ENCODE assay signal across 1 cellular context in the genomic region with DNA sequence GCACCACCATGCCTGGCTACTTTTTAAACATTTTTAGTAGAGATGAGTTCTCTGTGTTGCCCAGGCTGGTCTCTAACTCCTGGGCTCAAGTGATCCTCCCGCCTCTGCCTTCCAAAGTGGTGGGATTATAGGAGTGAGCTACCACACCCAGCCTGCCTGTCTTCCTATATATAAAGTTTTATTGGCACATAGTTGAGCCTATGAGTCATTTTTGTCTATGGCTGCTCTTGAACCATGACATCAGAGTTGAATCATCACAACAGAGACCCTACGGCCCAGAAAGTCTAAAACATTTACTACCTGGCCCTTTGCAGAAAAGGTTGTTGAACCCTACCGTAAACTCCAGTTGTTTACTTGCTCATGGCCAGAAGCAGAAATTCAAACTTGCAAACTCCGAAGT.
A peak's percentile ranks its signal among the peaks of the same experiment; 100 is the strongest.
TF ChIP-seq lines count a peak whose summit lies in the region.

No MANE protein-coding gene starts in this region.

TF ChIP-seq in HEK293, 187 proteins besides CTCF, POLR2A, EP300 and RAD21 (continued from another document):
- TF ChIP-seq, protein P1, sequence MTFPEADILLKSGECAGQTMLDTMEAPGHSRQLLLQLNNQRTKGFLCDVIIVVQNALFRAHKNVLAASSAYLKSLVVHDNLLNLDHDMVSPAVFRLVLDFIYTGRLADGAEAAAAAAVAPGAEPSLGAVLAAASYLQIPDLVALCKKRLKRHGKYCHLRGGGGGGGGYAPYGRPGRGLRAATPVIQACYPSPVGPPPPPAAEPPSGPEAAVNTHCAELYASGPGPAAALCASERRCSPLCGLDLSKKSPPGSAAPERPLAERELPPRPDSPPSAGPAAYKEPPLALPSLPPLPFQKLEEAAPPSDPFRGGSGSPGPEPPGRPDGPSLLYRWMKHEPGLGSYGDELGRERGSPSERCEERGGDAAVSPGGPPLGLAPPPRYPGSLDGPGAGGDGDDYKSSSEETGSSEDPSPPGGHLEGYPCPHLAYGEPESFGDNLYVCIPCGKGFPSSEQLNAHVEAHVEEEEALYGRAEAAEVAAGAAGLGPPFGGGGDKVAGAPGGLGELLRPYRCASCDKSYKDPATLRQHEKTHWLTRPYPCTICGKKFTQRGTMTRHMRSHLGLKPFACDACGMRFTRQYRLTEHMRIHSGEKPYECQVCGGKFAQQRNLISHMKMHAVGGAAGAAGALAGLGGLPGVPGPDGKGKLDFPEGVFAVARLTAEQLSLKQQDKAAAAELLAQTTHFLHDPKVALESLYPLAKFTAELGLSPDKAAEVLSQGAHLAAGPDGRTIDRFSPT (tag by site-specific recombination; IDR thresholded peaks at IDR 0.05): 0 out of 2 replicates have a peak, but pooled peaks have one; percentile 57
- TF ChIP-seq ZNF558 (tag by site-specific recombination; IDR thresholded peaks at IDR 0.05): 0 out of 2 replicates have a peak, but pooled peaks have one; percentile 53
- 0 out of 2 replicates have a peak, but pooled peaks have one; percentile 35 for TF ChIP-seq ZNF366 (tag by site-specific recombination; conservative IDR thresholded peaks at IDR 0.05)
- TF ChIP-seq ZBTB17 (tag by site-specific recombination; IDR thresholded peaks at IDR 0.05): 0 out of 2 replicates have a peak, but pooled peaks have one; percentile 34
- TF ChIP-seq EGR2 (tag by site-specific recombination; IDR thresholded peaks at IDR 0.05; ENCODE audit: low read depth): peak; percentile 27; the same call in 1 of the 2 replicates
- TF ChIP-seq ZNF23 (tag by site-specific recombination; IDR thresholded peaks at IDR 0.05; ENCODE audit: borderline replicate concordance): no peak
- TF ChIP-seq KLF8 (tag by site-specific recombination; IDR thresholded peaks at IDR 0.05): peak; percentile 63; the same call in 1 of the 2 replicates
- peak; percentile 78; the same call in 1 of the 2 replicates for TF ChIP-seq ZNF184 (tag by site-specific recombination; IDR thresholded peaks at IDR 0.05)
- TF ChIP-seq SP3 (tag by site-specific recombination; IDR thresholded peaks at IDR 0.05): peak; percentile 35; the same call in 1 of the 2 replicates
- 0 out of 2 replicates have a peak, but pooled peaks have one; percentile 25 for TF ChIP-seq ZFP69B (tag by site-specific recombination; IDR thresholded peaks at IDR 0.05)
- TF ChIP-seq, protein P2, sequence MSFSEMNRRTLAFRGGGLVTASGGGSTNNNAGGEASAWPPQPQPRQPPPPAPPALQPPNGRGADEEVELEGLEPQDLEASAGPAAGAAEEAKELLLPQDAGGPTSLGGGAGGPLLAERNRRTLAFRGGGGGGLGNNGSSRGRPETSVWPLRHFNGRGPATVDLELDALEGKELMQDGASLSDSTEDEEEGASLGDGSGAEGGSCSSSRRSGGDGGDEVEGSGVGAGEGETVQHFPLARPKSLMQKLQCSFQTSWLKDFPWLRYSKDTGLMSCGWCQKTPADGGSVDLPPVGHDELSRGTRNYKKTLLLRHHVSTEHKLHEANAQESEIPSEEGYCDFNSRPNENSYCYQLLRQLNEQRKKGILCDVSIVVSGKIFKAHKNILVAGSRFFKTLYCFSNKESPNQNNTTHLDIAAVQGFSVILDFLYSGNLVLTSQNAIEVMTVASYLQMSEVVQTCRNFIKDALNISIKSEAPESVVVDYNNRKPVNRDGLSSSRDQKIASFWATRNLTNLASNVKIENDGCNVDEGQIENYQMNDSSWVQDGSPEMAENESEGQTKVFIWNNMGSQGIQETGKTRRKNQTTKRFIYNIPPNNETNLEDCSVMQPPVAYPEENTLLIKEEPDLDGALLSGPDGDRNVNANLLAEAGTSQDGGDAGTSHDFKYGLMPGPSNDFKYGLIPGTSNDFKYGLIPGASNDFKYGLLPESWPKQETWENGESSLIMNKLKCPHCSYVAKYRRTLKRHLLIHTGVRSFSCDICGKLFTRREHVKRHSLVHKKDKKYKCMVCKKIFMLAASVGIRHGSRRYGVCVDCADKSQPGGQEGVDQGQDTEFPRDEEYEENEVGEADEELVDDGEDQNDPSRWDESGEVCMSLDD (tag by site-specific recombination; IDR thresholded peaks at IDR 0.05): no peak
- peak; percentile 78 for TF ChIP-seq KLF1 (tag by site-specific recombination; IDR thresholded peaks at IDR 0.05)
- TF ChIP-seq, protein P3, sequence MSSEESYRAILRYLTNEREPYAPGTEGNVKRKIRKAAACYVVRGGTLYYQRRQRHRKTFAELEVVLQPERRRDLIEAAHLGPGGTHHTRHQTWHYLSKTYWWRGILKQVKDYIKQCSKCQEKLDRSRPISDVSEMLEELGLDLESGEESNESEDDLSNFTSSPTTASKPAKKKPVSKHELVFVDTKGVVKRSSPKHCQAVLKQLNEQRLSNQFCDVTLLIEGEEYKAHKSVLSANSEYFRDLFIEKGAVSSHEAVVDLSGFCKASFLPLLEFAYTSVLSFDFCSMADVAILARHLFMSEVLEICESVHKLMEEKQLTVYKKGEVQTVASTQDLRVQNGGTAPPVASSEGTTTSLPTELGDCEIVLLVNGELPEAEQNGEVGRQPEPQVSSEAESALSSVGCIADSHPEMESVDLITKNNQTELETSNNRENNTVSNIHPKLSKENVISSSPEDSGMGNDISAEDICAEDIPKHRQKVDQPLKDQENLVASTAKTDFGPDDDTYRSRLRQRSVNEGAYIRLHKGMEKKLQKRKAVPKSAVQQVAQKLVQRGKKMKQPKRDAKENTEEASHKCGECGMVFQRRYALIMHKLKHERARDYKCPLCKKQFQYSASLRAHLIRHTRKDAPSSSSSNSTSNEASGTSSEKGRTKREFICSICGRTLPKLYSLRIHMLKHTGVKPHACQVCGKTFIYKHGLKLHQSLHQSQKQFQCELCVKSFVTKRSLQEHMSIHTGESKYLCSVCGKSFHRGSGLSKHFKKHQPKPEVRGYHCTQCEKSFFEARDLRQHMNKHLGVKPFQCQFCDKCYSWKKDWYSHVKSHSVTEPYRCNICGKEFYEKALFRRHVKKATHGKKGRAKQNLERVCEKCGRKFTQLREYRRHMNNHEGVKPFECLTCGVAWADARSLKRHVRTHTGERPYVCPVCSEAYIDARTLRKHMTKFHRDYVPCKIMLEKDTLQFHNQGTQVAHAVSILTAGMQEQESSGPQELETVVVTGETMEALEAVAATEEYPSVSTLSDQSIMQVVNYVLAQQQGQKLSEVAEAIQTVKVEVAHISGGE (tag by site-specific recombination; conservative IDR thresholded peaks at IDR 0.05; ENCODE audit: low read depth): no peak
- no peak for TF ChIP-seq ZNF37A (tag by site-specific recombination; IDR thresholded peaks at IDR 0.05)
- TF ChIP-seq, protein P4, sequence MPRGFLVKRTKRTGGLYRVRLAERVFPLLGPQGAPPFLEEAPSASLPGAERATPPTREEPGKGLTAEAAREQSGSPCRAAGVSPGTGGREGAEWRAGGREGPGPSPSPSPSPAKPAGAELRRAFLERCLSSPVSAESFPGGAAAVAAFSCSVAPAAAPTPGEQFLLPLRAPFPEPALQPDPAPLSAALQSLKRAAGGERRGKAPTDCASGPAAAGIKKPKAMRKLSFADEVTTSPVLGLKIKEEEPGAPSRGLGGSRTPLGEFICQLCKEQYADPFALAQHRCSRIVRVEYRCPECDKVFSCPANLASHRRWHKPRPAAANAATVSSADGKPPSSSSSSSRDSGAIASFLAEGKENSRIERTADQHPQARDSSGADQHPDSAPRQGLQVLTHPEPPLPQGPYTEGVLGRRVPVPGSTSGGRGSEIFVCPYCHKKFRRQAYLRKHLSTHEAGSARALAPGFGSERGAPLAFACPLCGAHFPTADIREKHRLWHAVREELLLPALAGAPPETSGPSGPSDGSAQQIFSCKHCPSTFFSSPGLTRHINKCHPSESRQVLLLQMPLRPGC (tag by site-specific recombination; IDR thresholded peaks at IDR 0.05): peak; percentile 29; the same call in 1 of the 2 replicates
- TF ChIP-seq KLF10 (tag by site-specific recombination; IDR thresholded peaks at IDR 0.05): 0 out of 2 replicates have a peak, but pooled peaks have one; percentile 46
- TF ChIP-seq SP7 (tag by site-specific recombination; IDR thresholded peaks at IDR 0.05): peak; percentile 62
- 0 out of 2 replicates have a peak, but pooled peaks have one; percentile 17 for TF ChIP-seq ZFHX2 (tag by site-specific recombination; conservative IDR thresholded peaks at IDR 0.05)
- TF ChIP-seq ZNF76 (tag by site-specific recombination; IDR thresholded peaks at IDR 0.05; ENCODE audit: borderline replicate concordance, low read depth): 0 out of 2 replicates have a peak, but pooled peaks have one; percentile 40
- TF ChIP-seq ZBTB21 (tag by site-specific recombination; IDR thresholded peaks at IDR 0.05): peak; percentile 93
- TF ChIP-seq ZNF335 (tag by site-specific recombination; conservative IDR thresholded peaks at IDR 0.05): peak; percentile 59
- TF ChIP-seq ZNF585B (tag by site-specific recombination; IDR thresholded peaks at IDR 0.05): no peak
- TF ChIP-seq ZNF121 (tag by site-specific recombination; IDR thresholded peaks at IDR 0.05): no peak
- TF ChIP-seq ZXDB (tag by site-specific recombination; IDR thresholded peaks at IDR 0.05): no peak
- peak; percentile 35 for TF ChIP-seq SP2 (tag by site-specific recombination; IDR thresholded peaks at IDR 0.05)
- TF ChIP-seq, protein P5, sequence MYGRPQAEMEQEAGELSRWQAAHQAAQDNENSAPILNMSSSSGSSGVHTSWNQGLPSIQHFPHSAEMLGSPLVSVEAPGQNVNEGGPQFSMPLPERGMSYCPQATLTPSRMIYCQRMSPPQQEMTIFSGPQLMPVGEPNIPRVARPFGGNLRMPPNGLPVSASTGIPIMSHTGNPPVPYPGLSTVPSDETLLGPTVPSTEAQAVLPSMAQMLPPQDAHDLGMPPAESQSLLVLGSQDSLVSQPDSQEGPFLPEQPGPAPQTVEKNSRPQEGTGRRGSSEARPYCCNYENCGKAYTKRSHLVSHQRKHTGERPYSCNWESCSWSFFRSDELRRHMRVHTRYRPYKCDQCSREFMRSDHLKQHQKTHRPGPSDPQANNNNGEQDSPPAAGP (tag by site-specific recombination; IDR thresholded peaks at IDR 0.05): peak; percentile 87
- TF ChIP-seq YY2 (tag by site-specific recombination; IDR thresholded peaks at IDR 0.05): 0 out of 2 replicates have a peak, but pooled peaks have one; percentile 34
- peak; percentile 72 for TF ChIP-seq ZEB2 (tag by site-specific recombination; IDR thresholded peaks at IDR 0.05)
- TF ChIP-seq ZNF223 (tag by site-specific recombination; IDR thresholded peaks at IDR 0.05): no peak
- TF ChIP-seq ZNF670 (tag by site-specific recombination; IDR thresholded peaks at IDR 0.05; ENCODE audit: low read depth): no peak
- TF ChIP-seq, protein P6, sequence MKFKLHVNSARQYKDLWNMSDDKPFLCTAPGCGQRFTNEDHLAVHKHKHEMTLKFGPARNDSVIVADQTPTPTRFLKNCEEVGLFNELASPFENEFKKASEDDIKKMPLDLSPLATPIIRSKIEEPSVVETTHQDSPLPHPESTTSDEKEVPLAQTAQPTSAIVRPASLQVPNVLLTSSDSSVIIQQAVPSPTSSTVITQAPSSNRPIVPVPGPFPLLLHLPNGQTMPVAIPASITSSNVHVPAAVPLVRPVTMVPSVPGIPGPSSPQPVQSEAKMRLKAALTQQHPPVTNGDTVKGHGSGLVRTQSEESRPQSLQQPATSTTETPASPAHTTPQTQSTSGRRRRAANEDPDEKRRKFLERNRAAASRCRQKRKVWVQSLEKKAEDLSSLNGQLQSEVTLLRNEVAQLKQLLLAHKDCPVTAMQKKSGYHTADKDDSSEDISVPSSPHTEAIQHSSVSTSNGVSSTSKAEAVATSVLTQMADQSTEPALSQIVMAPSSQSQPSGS (tag by site-specific recombination; IDR thresholded peaks at IDR 0.05; ENCODE audit: low read depth): peak; percentile 74; the same call in 1 of the 2 replicates
- TF ChIP-seq ZNF664 (tag by site-specific recombination; IDR thresholded peaks at IDR 0.05): no peak
- TF ChIP-seq, protein P7, sequence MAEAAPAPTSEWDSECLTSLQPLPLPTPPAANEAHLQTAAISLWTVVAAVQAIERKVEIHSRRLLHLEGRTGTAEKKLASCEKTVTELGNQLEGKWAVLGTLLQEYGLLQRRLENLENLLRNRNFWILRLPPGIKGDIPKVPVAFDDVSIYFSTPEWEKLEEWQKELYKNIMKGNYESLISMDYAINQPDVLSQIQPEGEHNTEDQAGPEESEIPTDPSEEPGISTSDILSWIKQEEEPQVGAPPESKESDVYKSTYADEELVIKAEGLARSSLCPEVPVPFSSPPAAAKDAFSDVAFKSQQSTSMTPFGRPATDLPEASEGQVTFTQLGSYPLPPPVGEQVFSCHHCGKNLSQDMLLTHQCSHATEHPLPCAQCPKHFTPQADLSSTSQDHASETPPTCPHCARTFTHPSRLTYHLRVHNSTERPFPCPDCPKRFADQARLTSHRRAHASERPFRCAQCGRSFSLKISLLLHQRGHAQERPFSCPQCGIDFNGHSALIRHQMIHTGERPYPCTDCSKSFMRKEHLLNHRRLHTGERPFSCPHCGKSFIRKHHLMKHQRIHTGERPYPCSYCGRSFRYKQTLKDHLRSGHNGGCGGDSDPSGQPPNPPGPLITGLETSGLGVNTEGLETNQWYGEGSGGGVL (tag by site-specific recombination; IDR thresholded peaks at IDR 0.05): 0 out of 2 replicates have a peak, but pooled peaks have one; percentile 17
- TF ChIP-seq ZNF629 (tag by site-specific recombination; IDR thresholded peaks at IDR 0.05): peak; percentile 98
